In the genomic region with DNA sequence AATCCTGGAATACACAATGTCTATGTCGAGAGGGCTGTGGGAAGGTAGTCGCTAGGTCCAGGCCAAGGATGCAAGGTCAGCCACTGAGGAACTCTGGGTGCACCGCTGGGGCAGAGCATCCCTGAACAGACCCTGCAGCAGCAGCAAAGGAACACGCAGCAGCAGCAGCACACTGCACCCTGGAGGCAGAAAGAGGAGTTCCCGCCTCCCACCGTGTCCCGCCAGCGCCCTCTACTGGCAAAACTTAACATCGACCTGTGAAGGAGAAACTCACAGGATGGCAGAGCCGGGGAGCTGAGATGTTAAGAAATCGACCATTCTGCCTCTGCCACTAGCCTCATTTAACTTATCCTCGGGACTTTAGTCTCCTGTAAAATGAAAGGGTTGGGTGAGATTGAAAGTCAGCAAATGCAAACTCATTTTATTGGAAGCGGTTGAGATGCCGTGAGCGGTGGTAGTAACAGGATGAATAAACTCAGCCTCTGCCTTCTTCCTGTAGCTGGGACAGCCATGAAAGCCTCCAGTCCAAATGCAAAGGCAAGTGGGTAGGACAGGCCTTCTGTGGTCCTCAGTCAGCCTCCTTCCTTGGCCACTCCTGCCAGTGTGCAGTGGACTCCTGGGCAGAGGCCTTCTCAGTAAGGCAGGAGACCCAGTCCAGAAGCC, we compare ENCODE assay signal across 9 cellular contexts. TPM values are rescaled to one million over a fixed set of nuclear protein-coding genes. Genes with fewer than 3 reads are reported as not detected.
A peak's percentile ranks its signal among the peaks of the same experiment; 100 is the strongest.
DNase-seq lines count a peak whose midpoint lies in the region; ATAC-seq and TF ChIP-seq lines count a peak whose summit lies in the region.
"Had no signal": no experiment of that assay in that cellular context is flagged by ENCODE, and none has a peak within 500 bp of the region (broad histone marks: within the 10 kb centered on the region; RNA-seq: fewer than 3 reads in every experiment).

No MANE protein-coding gene starts in this region.

- H3K9ac ChIP-seq in smooth muscle cell (ENCODE audit: low read depth), result no peak overlapping the region

- H3K4me3 Mint-ChIP-seq in CD8-positive, alpha-beta T cell, result no peak overlapping the region
- H3K4me3 Mint-ChIP-seq in glutamatergic neuron (ENCODE audit: unreplicated experiment), result no peak overlapping the region

- 36% methylated on average over 15 of the region's 15 CpGs for WGBS in smooth muscle cell (ENCODE audit: low lambda C conversion rate)

- H3K27me3 Mint-ChIP-seq in CD8-positive, alpha-beta T cell (ENCODE audit: low read depth), result peaks cover 6% of the 10 kb centered on the region
- H3K27me3 Mint-ChIP-seq in glutamatergic neuron (ENCODE audit: unreplicated experiment), result no peaks in the 10 kb centered on the region

- no peak overlapping the region for H3K4me2 ChIP-seq in smooth muscle cell

- H4K20me1 ChIP-seq in smooth muscle cell (ENCODE audit: low read depth), result no peaks in the 10 kb centered on the region

- H3K27me3 ChIP-seq in CD8-positive, alpha-beta T cell (ENCODE audit: insufficient read depth, low read length), result no peaks in the 10 kb centered on the region
- peaks cover 12% of the 10 kb centered on the region for H3K27me3 ChIP-seq in smooth muscle cell (ENCODE audit: low read depth)

- POLR2A ChIA-PET in CD8-positive, alpha-beta T cell (lab: Charles Lee), result no interaction called here

- ATAC-seq in CD8-positive, alpha-beta T cell, result no peak
- peak; percentile 71 for ATAC-seq in GM18907 (IDR thresholded peaks at IDR 0.05; ENCODE audit: unreplicated experiment)
- peak; percentile 72 for ATAC-seq in HG03196 (IDR thresholded peaks at IDR 0.05; ENCODE audit: unreplicated experiment)

- no peak overlapping the region for H2AFZ ChIP-seq in smooth muscle cell (ENCODE audit: low read depth)

- CTCF ChIA-PET in CD8-positive, alpha-beta T cell (lab: Charles Lee), result interaction anchor here (0.6 kb wide), 1 partner anchor 360 kb away, joined by 4 read pairs; no protein-coding TSS in a partner anchor

- H3K4me1 ChIP-seq in CD8-positive, alpha-beta T cell (ENCODE audit: insufficient read depth, low read length), result no peaks in the 10 kb centered on the region
- H3K4me1 ChIP-seq in smooth muscle cell (ENCODE audit: low read depth), result no peaks in the 10 kb centered on the region

- intact Hi-C loops in CD8-positive, alpha-beta T cell (cut with DNase I, micrococcal nuclease), result no loop called here

- peak; percentile 25 for TF ChIP-seq CTCF in CD8-positive, alpha-beta T cell (IDR thresholded peaks at IDR 0.05)
- peak; percentile 94 for TF ChIP-seq CTCF in glutamatergic neuron (IDR thresholded peaks at IDR 0.05; ENCODE audit: partially characterized antibody, unreplicated experiment)
- TF ChIP-seq CTCF in smooth muscle cell (IDR thresholded peaks at IDR 0.05; ENCODE audit: borderline replicate concordance, insufficient read depth, poor library complexity, severe bottlenecking), result peak; percentile 64

- H3K4me3 ChIP-seq in CD8-positive, alpha-beta T cell (ENCODE audit: low read depth, low read length), result no peak overlapping the region
- H3K4me3 ChIP-seq in smooth muscle cell, result no peak overlapping the region

- H3K79me2 ChIP-seq in smooth muscle cell (ENCODE audit: low read depth), result no peaks in the 10 kb centered on the region

- H3K4me1 Mint-ChIP-seq in CD8-positive, alpha-beta T cell (ENCODE audit: low read depth), result no peaks in the 10 kb centered on the region
- H3K4me1 Mint-ChIP-seq in glutamatergic neuron (ENCODE audit: low read depth, unreplicated experiment), result no peaks in the 10 kb centered on the region

- no peaks in the 10 kb centered on the region for H3K36me3 Mint-ChIP-seq in CD8-positive, alpha-beta T cell
- H3K36me3 Mint-ChIP-seq in glutamatergic neuron (ENCODE audit: unreplicated experiment), result peaks cover 4% of the 10 kb centered on the region

- no peaks in the 10 kb centered on the region for H3F3A ChIP-seq in smooth muscle cell (ENCODE audit: low read depth)

- H3K27ac Mint-ChIP-seq in CD8-positive, alpha-beta T cell, result no peak overlapping the region
- no peak overlapping the region for H3K27ac Mint-ChIP-seq in glutamatergic neuron (ENCODE audit: unreplicated experiment)

- H3K27ac ChIP-seq in CD8-positive, alpha-beta T cell (ENCODE audit: low read depth, low read length), result no peak overlapping the region
- H3K27ac ChIP-seq in smooth muscle cell (ENCODE audit: low read depth), result no peak overlapping the region

- H3K9me3 ChIP-seq in CD8-positive, alpha-beta T cell (ENCODE audit: low read length), result no peaks in the 10 kb centered on the region
- no peaks in the 10 kb centered on the region for H3K9me3 ChIP-seq in smooth muscle cell (replicated peaks; ENCODE audit: low read depth)

- no peaks in the 10 kb centered on the region for H3K36me3 ChIP-seq in CD8-positive, alpha-beta T cell (ENCODE audit: insufficient read depth, low read length)
- H3K36me3 ChIP-seq in smooth muscle cell (ENCODE audit: low read depth), result no peaks in the 10 kb centered on the region

- H3K9me3 Mint-ChIP-seq in CD8-positive, alpha-beta T cell, result peaks cover 14% of the 10 kb centered on the region
- H3K9me3 Mint-ChIP-seq in glutamatergic neuron (ENCODE audit: unreplicated experiment), result no peaks in the 10 kb centered on the region

- DNase-seq in CD8-positive, alpha-beta T cell, result peak in 3 of 7 experiments; percentile 1 to 31 (median 15)
- DNase-seq in NCI-H82 (lab: John Stamatoyannopoulos, UW), result peak; percentile 81
- DNase-seq in activated CD8-positive, alpha-beta memory T cell treated with anti-CD3 and anti-CD28 coated beads, Interleukin-2, amount 50 U/mL, for 24 hours (ENCODE audit: extremely low read depth), result peak; percentile 2
- peak; percentile 87 for DNase-seq in glutamatergic neuron
- DNase-seq in smooth muscle cell (lab: John Stamatoyannopoulos, UW; ENCODE audit: unreplicated experiment), result no peak
- DNase-seq in dedifferentiated amniotic fluid mesenchymal stem cell (ENCODE audit: extremely low spot score), result no peak

RNA-seq across cellular contexts. Expression of a gene that starts 45.6 kb away (rescaled TPM):
- not detected for total RNA-seq in CD8-positive, alpha-beta T cell
- total RNA-seq in glutamatergic neuron (ENCODE audit: unreplicated experiment) (not detected), smooth muscle cell (not detected in 2 replicates)
- polyA plus RNA-seq in smooth muscle cell, result not detected in 2 replicates
- total RNA-seq: T-helper 2 cell treated with Interferon-gamma antibody and Interleukin-4, amounts not matched to agents 100 ng/mL and 5 ng/mL, for 36 hours had no signal

Comparison
In these comparisons a context has a peak if more than half of its experiments do, and no peak if none do; other contexts are left out.
1. DNase-seq: peak in NCI-H82 (single experiment), activated CD8-positive, alpha-beta memory T cell treated with anti-CD3 and anti-CD28 coated beads, Interleukin-2, amount 50 U/mL, for 24 hours (single experiment) and glutamatergic neuron (single experiment); none in smooth muscle cell (single experiment) and dedifferentiated amniotic fluid mesenchymal stem cell (single experiment).
2. CTCF ChIP-seq: peak in every context shown above with its lines; median percentile 94 in glutamatergic neuron; 64 in smooth muscle cell; 25 in CD8-positive, alpha-beta T cell.